ENCODE assay signal across 8 cellular contexts in genomic region chr3:149534671-149535394, GRCh38.
DNase-seq lines count a peak whose midpoint lies in the region; ATAC-seq, FAIRE-seq and TF ChIP-seq lines count a peak whose summit lies in the region.

No MANE protein-coding gene starts in this region.

- H3K4me1 Mint-ChIP-seq in astrocyte (ENCODE audit: low read depth, unreplicated experiment), result peaks cover 70% of the 10 kb centered on the region

- H3K36me3 Mint-ChIP-seq in astrocyte (ENCODE audit: low read depth, unreplicated experiment), result no peaks in the 10 kb centered on the region

- H3K4me3 ChIP-seq in astrocyte (ENCODE audit: insufficient read depth, low read depth, low read length), result peak overlapping the region; percentile 22
- no peak overlapping the region for H3K4me3 ChIP-seq in left lung
- peak overlapping the region in 2 of 4 donors; percentile 16 to 19 for H3K4me3 ChIP-seq in tibial nerve

- peak; percentile 79 for ATAC-seq in left lung

- H2AFZ ChIP-seq in astrocyte (ENCODE audit: low read depth, low read length), result no peak overlapping the region

- no peak for TF ChIP-seq POLR2A in tibial nerve (IDR thresholded peaks at IDR 0.05)

- peak overlapping the region; percentile 64 for H3K9ac ChIP-seq in astrocyte (ENCODE audit: low read length)

- 24 to 37% methylated on average over 7 of the region's 7 CpGs for WGBS in tibial nerve, 2 donors

- peak overlapping the region; percentile 29 for H3K4me3 Mint-ChIP-seq in astrocyte (ENCODE audit: unreplicated experiment)

- H3K9me3 ChIP-seq in astrocyte (ENCODE audit: insufficient read depth, low read depth, low read length), result no peaks in the 10 kb centered on the region
- H3K9me3 ChIP-seq in left lung, result no peaks in the 10 kb centered on the region
- no peaks in the 10 kb centered on the region for H3K9me3 ChIP-seq in tibial nerve

- peak in 1 of 2 donors; percentile 24 for TF ChIP-seq EP300 in tibial nerve (IDR thresholded peaks at IDR 0.05)

- peaks cover 49% of the 10 kb centered on the region for H3K4me1 ChIP-seq in astrocyte (ENCODE audit: insufficient read depth, low read length)
- H3K4me1 ChIP-seq in left lung, result peaks cover 28 to 36% of the 10 kb centered on the region in 2 donors
- H3K4me1 ChIP-seq in tibial nerve, result peaks cover 0 to 95% (median 52%) of the 10 kb centered on the region in 4 donors

- in situ Hi-C loops in GM13976 (cut with MboI; ENCODE audit: low sequenced_read_pairs, unreplicated experiment), result no loop called here

- peak overlapping the region; percentile 71 for H3K4me2 ChIP-seq in astrocyte (ENCODE audit: low read length)

- H3K36me3 ChIP-seq in astrocyte (ENCODE audit: insufficient read depth, low read length), result peaks cover 7% of the 10 kb centered on the region
- no peaks in the 10 kb centered on the region for H3K36me3 ChIP-seq in left lung
- no peaks in the 10 kb centered on the region for H3K36me3 ChIP-seq in tibial nerve

- H4K20me1 ChIP-seq in astrocyte (ENCODE audit: insufficient read depth, low read length), result peaks cover 8% of the 10 kb centered on the region

- H3K27me3 ChIP-seq in astrocyte (ENCODE audit: insufficient read depth, low read length) (no peaks in the 10 kb centered on the region), left lung (no peaks in the 10 kb centered on the region), tibial nerve (no peaks in the 10 kb centered on the region)

- H3K79me2 ChIP-seq in astrocyte (ENCODE audit: insufficient read depth, low read length), result peaks cover 84% of the 10 kb centered on the region

- peak; percentile 64 for FAIRE-seq in astrocyte (lab: Jason Lieb, UNC)

- peak overlapping the region; percentile 43 for H3K27ac Mint-ChIP-seq in astrocyte (ENCODE audit: unreplicated experiment)

- peak overlapping the region; percentile 70 for H3K27ac ChIP-seq in astrocyte (ENCODE audit: low read depth, low read length)
- peak overlapping the region; percentile 20 to 65 for H3K27ac ChIP-seq in left lung
- H3K27ac ChIP-seq in tibial nerve, result peak overlapping the region; percentile 5 to 93 (median 55)

- intact Hi-C loops in left lung (cut with DNase I), result no loop called here

- no peaks in the 10 kb centered on the region for H3K27me3 Mint-ChIP-seq in astrocyte (ENCODE audit: low read depth, unreplicated experiment)

- TF ChIP-seq CTCF in astrocyte (IDR thresholded peaks at IDR 0.05; ENCODE audit: insufficient read depth, low read depth, low read length), result no peak
- no peak for TF ChIP-seq CTCF in left lung (IDR thresholded peaks at IDR 0.05)
- TF ChIP-seq CTCF in tibial nerve (IDR thresholded peaks at IDR 0.05), result no peak
- no peak for TF ChIP-seq CTCF in GM13976 (IDR thresholded peaks at IDR 0.05; ENCODE audit: borderline replicate concordance, control extremely low read depth, extremely low read depth, insufficient read depth, missing control alignments)

- DNase-seq in NCI-H1436 treated with DMSO at 0.1 percent for 48 hours (lab: John Stamatoyannopoulos, UW), result peak; percentile 62
- DNase-seq in astrocyte (ENCODE audit: low read depth), result peak; percentile 89
- peak in 1 of 2 donors; percentile 65 for DNase-seq in left lung
- no peak for DNase-seq in tibial nerve (ENCODE audit: low spot score in 2 of 2)
- no peak for DNase-seq in stimulated activated CD4-positive, alpha-beta T cell treated with anti-CD3 and anti-CD28 coated beads, Interleukin-4, amount 100 ng/mL, for 4 hours
- DNase-seq in NCI-H1694 treated with DMSO at 0.1 percent for 48 hours (lab: John Stamatoyannopoulos, UW), result no peak
- no peak for DNase-seq in GOT3 (lab: John Stamatoyannopoulos, UW)
- no peak for DNase-seq in GM13976 (ENCODE audit: low spot score)

- H3K9me3 Mint-ChIP-seq in astrocyte (ENCODE audit: unreplicated experiment), result no peaks in the 10 kb centered on the region

Comparison
In these comparisons a context has a peak if more than half of its experiments do, and no peak if none do; other contexts are left out.
1. DNase-seq: peak in NCI-H1436 treated with DMSO at 0.1 percent for 48 hours (single experiment) and astrocyte (single experiment); none in tibial nerve (0 of 2), stimulated activated CD4-positive, alpha-beta T cell treated with anti-CD3 and anti-CD28 coated beads, Interleukin-4, amount 100 ng/mL, for 4 hours (0 of 2), NCI-H1694 treated with DMSO at 0.1 percent for 48 hours (single experiment), GOT3 (single experiment) and GM13976 (single experiment).
2. Peak in every context shown above with its lines, with median percentiles within 50 percentile points of each other: H3K27ac ChIP-seq.